1 cellular context compared by ENCODE assay signal in the genomic region with DNA sequence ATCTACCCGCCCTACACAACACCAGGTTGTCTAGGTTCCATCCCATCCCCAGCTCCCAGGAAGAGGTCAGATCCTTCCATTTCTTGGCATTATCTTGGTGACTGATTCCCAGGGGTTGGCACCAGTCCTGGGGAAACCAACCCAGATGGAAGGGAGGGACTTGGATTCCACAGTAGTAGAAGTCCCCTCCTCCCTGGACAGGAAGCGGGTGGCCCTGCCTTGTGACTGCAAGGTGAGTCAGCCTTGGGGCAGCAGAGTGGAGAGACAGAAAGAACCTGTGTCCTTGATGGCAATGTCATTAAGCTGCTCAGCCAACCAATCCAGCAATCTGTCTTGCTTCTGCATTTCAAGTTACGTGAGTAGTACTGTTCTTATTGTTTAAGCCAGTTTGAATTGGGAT.
TF ChIP-seq lines count a peak whose summit lies in the region.

No MANE protein-coding gene starts in this region.

TF ChIP-seq in A549, 52 proteins besides CTCF, POLR2A, EP300 and RAD21 (continued from another document):
- TF ChIP-seq, protein P1, sequence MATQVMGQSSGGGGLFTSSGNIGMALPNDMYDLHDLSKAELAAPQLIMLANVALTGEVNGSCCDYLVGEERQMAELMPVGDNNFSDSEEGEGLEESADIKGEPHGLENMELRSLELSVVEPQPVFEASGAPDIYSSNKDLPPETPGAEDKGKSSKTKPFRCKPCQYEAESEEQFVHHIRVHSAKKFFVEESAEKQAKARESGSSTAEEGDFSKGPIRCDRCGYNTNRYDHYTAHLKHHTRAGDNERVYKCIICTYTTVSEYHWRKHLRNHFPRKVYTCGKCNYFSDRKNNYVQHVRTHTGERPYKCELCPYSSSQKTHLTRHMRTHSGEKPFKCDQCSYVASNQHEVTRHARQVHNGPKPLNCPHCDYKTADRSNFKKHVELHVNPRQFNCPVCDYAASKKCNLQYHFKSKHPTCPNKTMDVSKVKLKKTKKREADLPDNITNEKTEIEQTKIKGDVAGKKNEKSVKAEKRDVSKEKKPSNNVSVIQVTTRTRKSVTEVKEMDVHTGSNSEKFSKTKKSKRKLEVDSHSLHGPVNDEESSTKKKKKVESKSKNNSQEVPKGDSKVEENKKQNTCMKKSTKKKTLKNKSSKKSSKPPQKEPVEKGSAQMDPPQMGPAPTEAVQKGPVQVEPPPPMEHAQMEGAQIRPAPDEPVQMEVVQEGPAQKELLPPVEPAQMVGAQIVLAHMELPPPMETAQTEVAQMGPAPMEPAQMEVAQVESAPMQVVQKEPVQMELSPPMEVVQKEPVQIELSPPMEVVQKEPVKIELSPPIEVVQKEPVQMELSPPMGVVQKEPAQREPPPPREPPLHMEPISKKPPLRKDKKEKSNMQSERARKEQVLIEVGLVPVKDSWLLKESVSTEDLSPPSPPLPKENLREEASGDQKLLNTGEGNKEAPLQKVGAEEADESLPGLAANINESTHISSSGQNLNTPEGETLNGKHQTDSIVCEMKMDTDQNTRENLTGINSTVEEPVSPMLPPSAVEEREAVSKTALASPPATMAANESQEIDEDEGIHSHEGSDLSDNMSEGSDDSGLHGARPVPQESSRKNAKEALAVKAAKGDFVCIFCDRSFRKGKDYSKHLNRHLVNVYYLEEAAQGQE (IDR thresholded peaks at IDR 0.05), result no peak
- TF ChIP-seq SREBF2 (IDR thresholded peaks at IDR 0.05), result no peak
